In the genomic region with DNA sequence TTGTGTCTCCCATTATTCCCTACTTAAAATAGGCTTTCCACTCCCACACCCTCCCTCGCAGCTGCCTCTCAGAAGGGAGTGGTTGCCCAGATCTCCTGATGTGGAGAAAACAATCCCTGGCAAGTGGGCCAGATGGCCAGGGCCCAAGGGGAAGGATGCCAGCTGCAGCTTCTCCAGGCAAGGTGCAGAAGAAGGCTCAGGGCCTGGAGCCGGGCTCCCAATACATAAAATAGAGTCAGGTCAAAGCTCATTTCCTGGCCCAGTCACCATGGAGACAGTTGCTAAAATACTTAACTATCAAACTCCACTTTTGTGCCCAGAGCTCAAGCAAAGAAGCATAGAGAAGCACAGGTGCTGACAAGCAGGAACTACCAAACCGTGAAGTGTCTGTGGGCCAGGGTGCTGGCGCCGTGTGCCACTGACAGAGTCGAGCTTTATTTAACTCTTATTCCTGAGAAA, we compare ENCODE assay signal across 8 cellular contexts. TPM values are rescaled to one million over a fixed set of nuclear protein-coding genes. Genes with fewer than 3 reads are reported as not detected.
DNase-seq lines count a peak whose midpoint lies in the region; ATAC-seq and TF ChIP-seq lines count a peak whose summit lies in the region.

No MANE protein-coding gene starts in this region.

- H3K4me3 Mint-ChIP-seq in activated CD4-positive, alpha-beta T cell treated with anti-CD3 and anti-CD28 coated beads, Interleukin-2, amount 10 ng/mL, durations not matched to agents 7 days and 5 days, result no peak overlapping the region

- TF ChIP-seq CTCF in DND-41 (IDR thresholded peaks at IDR 0.05; ENCODE audit: borderline replicate concordance, extremely low read depth, low read length, poor library complexity, severe bottlenecking) (no peak), sigmoid colon (IDR thresholded peaks at IDR 0.05) (no peak)

- CTCF ChIA-PET in activated CD4-positive, alpha-beta T cell treated with anti-CD3 and anti-CD28 coated beads, Interleukin-2, amount 10 ng/mL, durations not matched to agents 7 days and 5 days (lab: Charles Lee), result interaction anchor here (0.5 to 1.7 kb wide), 4 partner anchors 9 to 231 kb away, joined by 3 read pairs; a partner anchor contains a TSS

- intact Hi-C loops in sigmoid colon (cut with DNase I), result no loop called here

- DNase-seq in DND-41, result peak; percentile 57
- peak; percentile 87 for DNase-seq in NCI-H524 treated with DMSO at 0.1 percent for 48 hours (lab: John Stamatoyannopoulos, UW)
- peak; percentile 11 for DNase-seq in glomerular visceral epithelial cell (ENCODE audit: extremely low spot score)
- peak; percentile 92 for DNase-seq in sigmoid colon
- DNase-seq in activated CD4-positive, alpha-beta T cell treated with anti-CD3 and anti-CD28 coated beads, Interleukin-2, amount 10 ng/mL, durations not matched to agents 7 days and 5 days, result no peak
- no peak for DNase-seq in NK-92 (lab: John Stamatoyannopoulos, UW; ENCODE audit: unreplicated experiment)

- H3K9ac ChIP-seq in DND-41 (ENCODE audit: low read depth, low read length), result no peak overlapping the region; the same call in 1 of the 2 replicates

- H3K4me1 ChIP-seq in DND-41 (ENCODE audit: insufficient read depth, low read length) (peaks cover 46% of the 10 kb centered on the region), sigmoid colon (peaks cover 0 to 19% (median 17%) of the 10 kb centered on the region in 4 donors)

- H3K27ac Mint-ChIP-seq in activated CD4-positive, alpha-beta T cell treated with anti-CD3 and anti-CD28 coated beads, Interleukin-2, amount 10 ng/mL, durations not matched to agents 7 days and 5 days, result no peak overlapping the region

- ATAC-seq in DND-41 (ENCODE audit: insufficient read depth, low read depth) (peak; percentile 75), HG02981 (IDR thresholded peaks at IDR 0.05; ENCODE audit: unreplicated experiment) (peak; percentile 64), HG03521 (IDR thresholded peaks at IDR 0.05; ENCODE audit: unreplicated experiment) (no peak)

- no peak overlapping the region for H2AFZ ChIP-seq in DND-41 (ENCODE audit: low read depth, low read length)

- no peak overlapping the region for H3K4me2 ChIP-seq in DND-41 (ENCODE audit: insufficient read depth, low read length)

- no peaks in the 10 kb centered on the region for H3K9me3 Mint-ChIP-seq in activated CD4-positive, alpha-beta T cell treated with anti-CD3 and anti-CD28 coated beads, Interleukin-2, amount 10 ng/mL, durations not matched to agents 7 days and 5 days

- no peaks in the 10 kb centered on the region for H4K20me1 ChIP-seq in DND-41 (ENCODE audit: insufficient read depth, low read length)

- TF ChIP-seq EP300 in sigmoid colon (IDR thresholded peaks at IDR 0.05), result no peak

- H3K4me3 ChIP-seq in DND-41 (ENCODE audit: low read depth in 1 of 2, low read length in 2 of 2) (no peak overlapping the region), sigmoid colon (no peak overlapping the region)

- H3K27me3 Mint-ChIP-seq in activated CD4-positive, alpha-beta T cell treated with anti-CD3 and anti-CD28 coated beads, Interleukin-2, amount 10 ng/mL, durations not matched to agents 7 days and 5 days, result peaks cover 16% of the 10 kb centered on the region

- H3K4me1 Mint-ChIP-seq in activated CD4-positive, alpha-beta T cell treated with anti-CD3 and anti-CD28 coated beads, Interleukin-2, amount 10 ng/mL, durations not matched to agents 7 days and 5 days, result no peaks in the 10 kb centered on the region

- POLR2A ChIA-PET in activated CD4-positive, alpha-beta T cell treated with anti-CD3 and anti-CD28 coated beads, Interleukin-2, amount 10 ng/mL, durations not matched to agents 7 days and 5 days (lab: Charles Lee), result no interaction called here

- 12 to 21% methylated on average over 6 of the region's 6 CpGs for WGBS in sigmoid colon, 2 donors

- H3K36me3 Mint-ChIP-seq in activated CD4-positive, alpha-beta T cell treated with anti-CD3 and anti-CD28 coated beads, Interleukin-2, amount 10 ng/mL, durations not matched to agents 7 days and 5 days (ENCODE audit: low read depth), result no peaks in the 10 kb centered on the region

- no peaks in the 10 kb centered on the region for H3K9me3 ChIP-seq in DND-41 (ENCODE audit: insufficient read depth, low read length, severe bottlenecking)
- H3K9me3 ChIP-seq in sigmoid colon, result no peaks in the 10 kb centered on the region

- H3K79me2 ChIP-seq in DND-41 (ENCODE audit: insufficient read depth, low read length), result no peaks in the 10 kb centered on the region

- no peaks in the 10 kb centered on the region for H3K27me3 ChIP-seq in DND-41 (ENCODE audit: insufficient read depth, low read length, poor library complexity)
- no peaks in the 10 kb centered on the region for H3K27me3 ChIP-seq in sigmoid colon

- TF ChIP-seq POLR2A in sigmoid colon (IDR thresholded peaks at IDR 0.05), result no peak

- H3K36me3 ChIP-seq in DND-41 (ENCODE audit: insufficient read depth, low read length) (no peaks in the 10 kb centered on the region), sigmoid colon (no peaks in the 10 kb centered on the region)

- H3K27ac ChIP-seq in DND-41 (ENCODE audit: low read length), result peak overlapping the region; percentile 64
- H3K27ac ChIP-seq in sigmoid colon, result peak overlapping the region; percentile 19 to 72 (median 58)

RNA-seq across cellular contexts. Expression of a gene that starts 45.7 kb away (rescaled TPM):
- total RNA-seq in sigmoid colon, result 10 to 100 TPM; 58.9 to 78.1 (median 64.0) TPM
- polyA plus RNA-seq in sigmoid colon, result 1 to 10 TPM; 1.4 to 6.2 (median 1.8) TPM
- 10 to 100 TPM; 40.3 to 40.5 TPM for total RNA-seq in activated CD4-positive, alpha-beta T cell treated with anti-CD3 and anti-CD28 coated beads, Interleukin-2, amount 10 ng/mL, durations not matched to agents 7 days and 5 days

RNA-seq across cellular contexts. Expression of a gene that starts 59.1 kb away (rescaled TPM):
- total RNA-seq in sigmoid colon, result 10 to 100 TPM; 18.7 to 38.2 (median 28.6) TPM
- polyA plus RNA-seq in sigmoid colon, result 10 to 100 TPM in 2 of 3 donors, 1 to 10 TPM in 1; 9.7 to 18.6 (median 14.3) TPM
- total RNA-seq in activated CD4-positive, alpha-beta T cell treated with anti-CD3 and anti-CD28 coated beads, Interleukin-2, amount 10 ng/mL, durations not matched to agents 7 days and 5 days, result 10 to 100 TPM; 46.6 to 47.7 TPM

RNA-seq across cellular contexts. Expression of a gene that starts 59.6 kb away (rescaled TPM):
- 100 to 1,000 TPM in 2 of 4 donors, 10 to 100 TPM in 2; 65.2 to 117 (median 97.3) TPM for total RNA-seq in sigmoid colon
- 10 to 100 TPM; 19.2 to 30.1 (median 23.4) TPM for polyA plus RNA-seq in sigmoid colon
- 10 to 100 TPM; 79.5 to 84.8 TPM for total RNA-seq in activated CD4-positive, alpha-beta T cell treated with anti-CD3 and anti-CD28 coated beads, Interleukin-2, amount 10 ng/mL, durations not matched to agents 7 days and 5 days

Comparison
In these comparisons a context has a peak if more than half of its experiments do, and no peak if none do; other contexts are left out.
1. DNase-seq: peak in DND-41 (single experiment), NCI-H524 treated with DMSO at 0.1 percent for 48 hours (single experiment), glomerular visceral epithelial cell (single experiment) and sigmoid colon (single experiment); none in activated CD4-positive, alpha-beta T cell treated with anti-CD3 and anti-CD28 coated beads, Interleukin-2, amount 10 ng/mL, durations not matched to agents 7 days and 5 days (single experiment) and NK-92 (single experiment).